In genomic region chr1:201268604-201269151, GRCh38 we compare ENCODE assay signal across 8 cellular contexts.
A peak's percentile ranks its signal among the peaks of the same experiment; 100 is the strongest.
DNase-seq lines count a peak whose midpoint lies in the region; ATAC-seq and TF ChIP-seq lines count a peak whose summit lies in the region.

No MANE protein-coding gene starts in this region.

- TF ChIP-seq CTCF in RWPE2 (IDR thresholded peaks at IDR 0.05; ENCODE audit: poor library complexity, severe bottlenecking) = no peak

- H3K36me3 ChIP-seq in RWPE2 (ENCODE audit: low read depth) = no peaks in the 10 kb centered on the region

- no peak overlapping the region for H3K4me3 ChIP-seq in RWPE2 (ENCODE audit: severe bottlenecking)

- no peaks in the 10 kb centered on the region for H3K9me3 ChIP-seq in RWPE2 (ENCODE audit: severe bottlenecking)

- DNase-seq in NCI-H1105 treated with DMSO at 0.1 percent for 48 hours (lab: John Stamatoyannopoulos, UW) = peak; percentile 9
- no peak for DNase-seq in NCI-H1105 (lab: John Stamatoyannopoulos, UW)
- peak; percentile 45 for DNase-seq in RWPE2 (ENCODE audit: low spot score)
- DNase-seq in glomerular visceral epithelial cell (ENCODE audit: extremely low spot score) = peak; percentile 80
- DNase-seq in smooth muscle cell of the brain vasculature (ENCODE audit: low read depth, low spot score) = peak; percentile 39
- no peak for DNase-seq in NCI-H2081 (lab: John Stamatoyannopoulos, UW)

- H3K4me1 ChIP-seq in RWPE2 (ENCODE audit: insufficient read depth, poor library complexity, severe bottlenecking) = peaks cover 39% of the 10 kb centered on the region

- H3K27me3 ChIP-seq in RWPE2 (ENCODE audit: insufficient read depth, poor library complexity, severe bottlenecking) = no peaks in the 10 kb centered on the region

- H3K27ac ChIP-seq in RWPE2 (ENCODE audit: poor library complexity, severe bottlenecking) = peak overlapping the region; percentile 88

- ATAC-seq in RWPE2 (ENCODE audit: low read depth) (peak; percentile 31; the same call in 2 of the 3 replicates), GM18858 (IDR thresholded peaks at IDR 0.05; ENCODE audit: unreplicated experiment) (no peak), HG03159 (IDR thresholded peaks at IDR 0.05; ENCODE audit: unreplicated experiment) (no peak)

Comparison
In these comparisons a context has a peak if more than half of its experiments do, and no peak if none do; other contexts are left out.
1. DNase-seq: peak in NCI-H1105 treated with DMSO at 0.1 percent for 48 hours (single experiment), RWPE2 (single experiment), glomerular visceral epithelial cell (single experiment) and smooth muscle cell of the brain vasculature (single experiment); none in NCI-H1105 (single experiment) and NCI-H2081 (0 of 2).